ENCODE assay signal across 10 cellular contexts in the genomic region with DNA sequence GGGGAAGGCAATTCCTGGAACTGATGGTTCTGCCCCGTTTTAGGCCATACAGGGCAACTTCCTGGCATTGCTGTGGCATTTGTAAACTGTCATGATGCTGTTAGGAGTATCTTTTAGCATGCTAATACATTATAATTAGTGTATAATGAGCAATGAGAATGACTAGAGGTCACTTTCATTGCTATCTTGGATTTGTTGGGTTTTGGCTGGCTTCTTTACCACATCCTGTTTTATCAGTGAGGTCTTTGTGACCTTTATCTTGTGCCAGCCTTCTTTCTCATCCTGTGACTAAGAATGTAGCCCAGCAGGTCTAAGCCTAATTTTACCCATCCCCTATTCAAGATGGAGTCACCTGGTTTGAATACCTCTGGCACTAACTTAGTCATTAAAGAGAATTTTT. TPM values are rescaled to one million over a fixed set of nuclear protein-coding genes. Genes with fewer than 3 reads are reported as not detected.
A peak's percentile ranks its signal among the peaks of the same experiment; 100 is the strongest.
DNase-seq lines count a peak whose midpoint lies in the region; ATAC-seq and TF ChIP-seq lines count a peak whose summit lies in the region.
"Had no signal": no experiment of that assay in that cellular context is flagged by ENCODE, and none has a peak within 500 bp of the region (broad histone marks: within the 10 kb centered on the region; RNA-seq: fewer than 3 reads in every experiment).

No MANE protein-coding gene starts in this region.

- H2AFZ ChIP-seq in PC-3 (ENCODE audit: low read length) = no peak overlapping the region

- H3K9me3 Mint-ChIP-seq in activated T-cell treated with anti-CD3 and anti-CD28 coated beads, Interleukin-2, amount 50 U/mL, for 4 hours = peaks cover 39% of the 10 kb centered on the region
- H3K9me3 Mint-ChIP-seq in stimulated activated effector memory CD8-positive, alpha-beta T cell treated with anti-CD3 and anti-CD28 coated beads, Interleukin-12 subunit alpha, Interleukin-12 subunit beta, amount 100 ng/mL, for 72 hours = peaks cover 32% of the 10 kb centered on the region

- H3K36me3 Mint-ChIP-seq in activated T-cell treated with anti-CD3 and anti-CD28 coated beads, Interleukin-2, amount 50 U/mL, for 4 hours (ENCODE audit: insufficient read depth) = peaks cover 26% of the 10 kb centered on the region
- peaks cover 13% of the 10 kb centered on the region for H3K36me3 Mint-ChIP-seq in stimulated activated effector memory CD8-positive, alpha-beta T cell treated with anti-CD3 and anti-CD28 coated beads, Interleukin-12 subunit alpha, Interleukin-12 subunit beta, amount 100 ng/mL, for 72 hours

- H3K79me2 ChIP-seq in PC-3 (ENCODE audit: low read length) = no peaks in the 10 kb centered on the region

- intact Hi-C loops in PC-3 (cut with micrococcal nuclease) = no loop called here
- intact Hi-C loops in A673 (cut with micrococcal nuclease; ENCODE audit: unreplicated experiment) = no loop called here

- peak overlapping the region; percentile 95 for H3K27ac Mint-ChIP-seq in stimulated activated effector memory CD8-positive, alpha-beta T cell treated with anti-CD3 and anti-CD28 coated beads, Interleukin-12 subunit alpha, Interleukin-12 subunit beta, amount 100 ng/mL, for 72 hours
- H3K27ac Mint-ChIP-seq: IgD-negative memory B cell had no signal

- H3K4me3 Mint-ChIP-seq in activated T-cell treated with anti-CD3 and anti-CD28 coated beads, Interleukin-2, amount 50 U/mL, for 4 hours = no peak overlapping the region
- H3K4me3 Mint-ChIP-seq in stimulated activated effector memory CD8-positive, alpha-beta T cell treated with anti-CD3 and anti-CD28 coated beads, Interleukin-12 subunit alpha, Interleukin-12 subunit beta, amount 100 ng/mL, for 72 hours = peak overlapping the region; percentile 35
- H3K4me3 Mint-ChIP-seq: IgD-negative memory B cell had no signal

- H3K4me2 ChIP-seq in PC-3 (ENCODE audit: low read length) = peak overlapping the region; percentile 69

- no peak overlapping the region for H3K4me3 ChIP-seq in PC-3 (ENCODE audit: low read length)
- no peak overlapping the region for H3K4me3 ChIP-seq in brain microvascular endothelial cell (ENCODE audit: low read depth, low read length)
- H3K4me3 ChIP-seq in A673 (ENCODE audit: low read depth, low read length, poor library complexity, severe bottlenecking) = no peak overlapping the region
- H3K4me3 ChIP-seq: colonic mucosa had no signal

- H3K27me3 Mint-ChIP-seq in activated T-cell treated with anti-CD3 and anti-CD28 coated beads, Interleukin-2, amount 50 U/mL, for 4 hours (ENCODE audit: low read depth) = no peaks in the 10 kb centered on the region
- H3K27me3 Mint-ChIP-seq: IgD-negative memory B cell had no signal

- peak overlapping the region; percentile 55; the same call in 1 of the 2 replicates for H3K9ac ChIP-seq in PC-3 (ENCODE audit: low read length)

- ATAC-seq in activated T-cell treated with anti-CD3 and anti-CD28 coated beads, Interleukin-2, amount 50 U/mL, for 4 hours = peak; percentile 47 to 53
- ATAC-seq in PC-3 (peak; percentile 35), HG03457 (IDR thresholded peaks at IDR 0.05; ENCODE audit: unreplicated experiment) (no peak)
- peak; percentile 80 for ATAC-seq in stimulated activated effector memory CD8-positive, alpha-beta T cell treated with anti-CD3 and anti-CD28 coated beads, Interleukin-12 subunit alpha, Interleukin-12 subunit beta, amount 100 ng/mL, for 72 hours

- no peak for DNase-seq in activated T-cell treated with anti-CD3 and anti-CD28 coated beads, Interleukin-2, amount 50 U/mL, for 4 hours
- no peak for DNase-seq in activated T-cell treated with anti-CD3 and anti-CD28 coated beads, Interleukin-2, amount 50 U/mL, for 48 hours
- DNase-seq in PC-3 = peak; percentile 89
- DNase-seq in brain microvascular endothelial cell = peak; percentile 17
- peak in 1 of 2 donors; percentile 51 for DNase-seq in stimulated activated effector memory CD8-positive, alpha-beta T cell treated with anti-CD3 and anti-CD28 coated beads, Interleukin-12 subunit alpha, Interleukin-12 subunit beta, amount 100 ng/mL, for 72 hours (ENCODE audit: low spot score in 2 of 2)
- DNase-seq in A673 (ENCODE audit: low spot score) = no peak
- DNase-seq in NCI-H2081 (lab: John Stamatoyannopoulos, UW) = no peak

- in situ Hi-C loops in brain microvascular endothelial cell (cut with HindIII; ENCODE audit: low pct_ligation_motif_present, low sequenced_read_pairs) = no loop called here

- POLR2A ChIA-PET in PC-3 (lab: Charles Lee; ENCODE audit: unreplicated experiment) (no interaction called here), A673 (lab: Charles Lee; ENCODE audit: low non-redundant PET) (no interaction called here)

- BruUV-seq in PC-3 (replicated peaks; lab: Mats Ljungman, UMichigan) = no TSS peak
- BruUV-seq in A673 (replicated peaks; lab: Mats Ljungman, UMichigan) = no TSS peak

- TF ChIP-seq CTCF in PC-3 (conservative IDR thresholded peaks at IDR 0.05; ENCODE audit: low read depth, low read length) (no peak), brain microvascular endothelial cell (IDR thresholded peaks at IDR 0.05; ENCODE audit: low read depth, low read length, missing control alignments) (no peak), A673 (conservative IDR thresholded peaks at IDR 0.05; ENCODE audit: low read depth, low read length) (no peak)

- no peaks in the 10 kb centered on the region for H4K20me1 ChIP-seq in PC-3 (ENCODE audit: low read length)

- CTCF ChIA-PET in PC-3 (lab: Charles Lee) (no interaction called here), A673 (lab: Charles Lee) (no interaction called here)

- H3K27ac ChIP-seq in PC-3 (ENCODE audit: low read length) (peak overlapping the region; percentile 96), brain microvascular endothelial cell (no peak overlapping the region), A673 (ENCODE audit: low read depth, low read length, poor library complexity, severe bottlenecking) (no peak overlapping the region)
- H3K27ac ChIP-seq: colonic mucosa had no signal

- H3K27me3 ChIP-seq in PC-3 (ENCODE audit: low read length) = no peaks in the 10 kb centered on the region
- no peaks in the 10 kb centered on the region for H3K27me3 ChIP-seq in brain microvascular endothelial cell (replicated peaks)
- H3K27me3 ChIP-seq in A673 (replicated peaks; ENCODE audit: insufficient read depth, low read depth, low read length, poor library complexity) = no peaks in the 10 kb centered on the region
- H3K27me3 ChIP-seq: colonic mucosa had no signal

- no peaks in the 10 kb centered on the region for H3K9me2 ChIP-seq in PC-3 (replicated peaks; ENCODE audit: low read length)

- H3K9me3 ChIP-seq in PC-3 (ENCODE audit: low read length) (peaks cover 7% of the 10 kb centered on the region; the same call in 1 of the 2 replicates), A673 (ENCODE audit: low read depth, low read length, poor library complexity, severe bottlenecking) (peaks cover 9% of the 10 kb centered on the region)
- H3K9me3 ChIP-seq: colonic mucosa had no signal

- peaks cover 60% of the 10 kb centered on the region for H3K4me1 Mint-ChIP-seq in activated T-cell treated with anti-CD3 and anti-CD28 coated beads, Interleukin-2, amount 50 U/mL, for 4 hours (ENCODE audit: low read depth)
- peaks cover 57% of the 10 kb centered on the region for H3K4me1 Mint-ChIP-seq in stimulated activated effector memory CD8-positive, alpha-beta T cell treated with anti-CD3 and anti-CD28 coated beads, Interleukin-12 subunit alpha, Interleukin-12 subunit beta, amount 100 ng/mL, for 72 hours

- peaks cover 55% of the 10 kb centered on the region for H3K4me1 ChIP-seq in PC-3 (ENCODE audit: insufficient read depth, low read length)
- H3K4me1 ChIP-seq in A673 (ENCODE audit: insufficient read depth, low read length, poor library complexity, severe bottlenecking) = no peaks in the 10 kb centered on the region
- H3K4me1 ChIP-seq: colonic mucosa had no signal

- peaks cover 4% of the 10 kb centered on the region for H3F3A ChIP-seq in PC-3 (ENCODE audit: low read length, unreplicated experiment)

- H3K36me3 ChIP-seq in PC-3 (ENCODE audit: low read depth, low read length) = no peaks in the 10 kb centered on the region
- no peaks in the 10 kb centered on the region for H3K36me3 ChIP-seq in brain microvascular endothelial cell (replicated peaks)
- no peaks in the 10 kb centered on the region for H3K36me3 ChIP-seq in A673 (ENCODE audit: insufficient read depth, low read length, poor library complexity, severe bottlenecking)
- H3K36me3 ChIP-seq: colonic mucosa had no signal

RNA-seq across cellular contexts. Expression of a gene that starts 51.2 kb away (rescaled TPM):
- total RNA-seq in activated T-cell treated with anti-CD3 and anti-CD28 coated beads, Interleukin-2, amount 50 U/mL, for 4 hours = 100 to 1,000 TPM in 1 of 3 donors, 10 to 100 TPM in 2; 89.6 to 102 (median 94.8) TPM
- total RNA-seq in PC-3 (2014; rRNA removed) = not detected in 2 replicates
- not detected in 2 replicates for total RNA-seq in A673 (2021)

Comparison
In these comparisons a context has a peak if more than half of its experiments do, and no peak if none do; other contexts are left out.
1. DNase-seq: peak in PC-3 (single experiment) and brain microvascular endothelial cell (single experiment); none in activated T-cell treated with anti-CD3 and anti-CD28 coated beads, Interleukin-2, amount 50 U/mL, for 4 hours (single experiment), activated T-cell treated with anti-CD3 and anti-CD28 coated beads, Interleukin-2, amount 50 U/mL, for 48 hours (0 of 2), A673 (single experiment) and NCI-H2081 (0 of 2).
2. RNA of a gene that starts 51.2 kb away (total RNA-seq): 89.6 to 102 TPM in activated T-cell treated with anti-CD3 and anti-CD28 coated beads, Interleukin-2, amount 50 U/mL, for 4 hours; not detected in PC-3 and not detected in A673; every median in the first group is over 10 times any median in the second.